Comparison of ENCODE assay signal across 1 cellular context in genomic region chr12:1593232-1594044, GRCh38.
TF ChIP-seq lines count a peak whose summit lies in the region.

No MANE protein-coding gene starts in this region.

TF ChIP-seq in HepG2, 621 proteins besides CTCF, POLR2A, EP300 and RAD21 (continued from another document and continues in another):
- TF ChIP-seq, protein P1, sequence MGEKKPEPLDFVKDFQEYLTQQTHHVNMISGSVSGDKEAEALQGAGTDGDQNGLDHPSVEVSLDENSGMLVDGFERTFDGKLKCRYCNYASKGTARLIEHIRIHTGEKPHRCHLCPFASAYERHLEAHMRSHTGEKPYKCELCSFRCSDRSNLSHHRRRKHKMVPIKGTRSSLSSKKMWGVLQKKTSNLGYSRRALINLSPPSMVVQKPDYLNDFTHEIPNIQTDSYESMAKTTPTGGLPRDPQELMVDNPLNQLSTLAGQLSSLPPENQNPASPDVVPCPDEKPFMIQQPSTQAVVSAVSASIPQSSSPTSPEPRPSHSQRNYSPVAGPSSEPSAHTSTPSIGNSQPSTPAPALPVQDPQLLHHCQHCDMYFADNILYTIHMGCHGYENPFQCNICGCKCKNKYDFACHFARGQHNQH (CRISPR knock-in tag; IDR thresholded peaks at IDR 0.05): 0 out of 2 replicates have a peak, but pooled peaks have one; percentile 33
- peak; percentile 45; the same call in 1 of the 2 replicates for TF ChIP-seq NR0B2 (CRISPR knock-in tag; IDR thresholded peaks at IDR 0.05)
- peak; percentile 52; the same call in 1 of the 2 replicates for TF ChIP-seq TBX2 (CRISPR knock-in tag; IDR thresholded peaks at IDR 0.05; ENCODE audit: borderline replicate concordance)
- no peak for TF ChIP-seq ZNF775 (CRISPR knock-in tag; IDR thresholded peaks at IDR 0.05; ENCODE audit: borderline replicate concordance)
- no peak for TF ChIP-seq ZNF350 (CRISPR knock-in tag; IDR thresholded peaks at IDR 0.05; ENCODE audit: borderline replicate concordance, low read depth)
- no peak for TF ChIP-seq ZNF484 (CRISPR knock-in tag; IDR thresholded peaks at IDR 0.05; ENCODE audit: borderline replicate concordance, low read depth)
- peak; percentile 80; the same call in 1 of the 2 replicates for TF ChIP-seq BORCS8-MEF2B (CRISPR knock-in tag; IDR thresholded peaks at IDR 0.05)
- no peak for TF ChIP-seq KAT8 (CRISPR knock-in tag; IDR thresholded peaks at IDR 0.05)
- TF ChIP-seq ZFP36L2 (CRISPR knock-in tag; IDR thresholded peaks at IDR 0.05): no peak
- TF ChIP-seq, protein P2, sequence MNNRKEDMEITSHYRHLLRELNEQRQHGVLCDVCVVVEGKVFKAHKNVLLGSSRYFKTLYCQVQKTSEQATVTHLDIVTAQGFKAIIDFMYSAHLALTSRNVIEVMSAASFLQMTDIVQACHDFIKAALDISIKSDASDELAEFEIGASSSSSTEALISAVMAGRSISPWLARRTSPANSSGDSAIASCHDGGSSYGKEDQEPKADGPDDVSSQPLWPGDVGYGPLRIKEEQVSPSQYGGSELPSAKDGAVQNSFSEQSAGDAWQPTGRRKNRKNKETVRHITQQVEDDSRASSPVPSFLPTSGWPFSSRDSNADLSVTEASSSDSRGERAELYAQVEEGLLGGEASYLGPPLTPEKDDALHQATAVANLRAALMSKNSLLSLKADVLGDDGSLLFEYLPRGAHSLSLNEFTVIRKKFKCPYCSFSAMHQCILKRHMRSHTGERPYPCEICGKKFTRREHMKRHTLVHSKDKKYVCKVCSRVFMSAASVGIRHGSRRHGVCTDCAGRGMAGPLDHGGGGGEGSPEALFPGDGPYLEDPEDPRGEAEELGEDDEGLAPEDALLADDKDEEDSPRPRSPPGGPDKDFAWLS (CRISPR knock-in tag; IDR thresholded peaks at IDR 0.05; ENCODE audit: borderline replicate concordance): no peak
- 0 out of 2 replicates have a peak, but pooled peaks have one; percentile 10 for TF ChIP-seq CCDC6 (CRISPR knock-in tag; IDR thresholded peaks at IDR 0.05)
- TF ChIP-seq, protein P3, sequence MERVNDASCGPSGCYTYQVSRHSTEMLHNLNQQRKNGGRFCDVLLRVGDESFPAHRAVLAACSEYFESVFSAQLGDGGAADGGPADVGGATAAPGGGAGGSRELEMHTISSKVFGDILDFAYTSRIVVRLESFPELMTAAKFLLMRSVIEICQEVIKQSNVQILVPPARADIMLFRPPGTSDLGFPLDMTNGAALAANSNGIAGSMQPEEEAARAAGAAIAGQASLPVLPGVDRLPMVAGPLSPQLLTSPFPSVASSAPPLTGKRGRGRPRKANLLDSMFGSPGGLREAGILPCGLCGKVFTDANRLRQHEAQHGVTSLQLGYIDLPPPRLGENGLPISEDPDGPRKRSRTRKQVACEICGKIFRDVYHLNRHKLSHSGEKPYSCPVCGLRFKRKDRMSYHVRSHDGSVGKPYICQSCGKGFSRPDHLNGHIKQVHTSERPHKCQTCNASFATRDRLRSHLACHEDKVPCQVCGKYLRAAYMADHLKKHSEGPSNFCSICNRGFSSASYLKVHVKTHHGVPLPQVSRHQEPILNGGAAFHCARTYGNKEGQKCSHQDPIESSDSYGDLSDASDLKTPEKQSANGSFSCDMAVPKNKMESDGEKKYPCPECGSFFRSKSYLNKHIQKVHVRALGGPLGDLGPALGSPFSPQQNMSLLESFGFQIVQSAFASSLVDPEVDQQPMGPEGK (CRISPR knock-in tag; IDR thresholded peaks at IDR 0.05): peak; percentile 65; the same call in 1 of the 2 replicates
- TF ChIP-seq POGZ (CRISPR knock-in tag; IDR thresholded peaks at IDR 0.05): peak; percentile 58
- peak; percentile 53; the same call in 1 of the 2 replicates for TF ChIP-seq MTA1 (CRISPR knock-in tag; IDR thresholded peaks at IDR 0.05; ENCODE audit: borderline replicate concordance)
- no peak for TF ChIP-seq NR3C1 (CRISPR knock-in tag; IDR thresholded peaks at IDR 0.05)
- TF ChIP-seq, protein P4, sequence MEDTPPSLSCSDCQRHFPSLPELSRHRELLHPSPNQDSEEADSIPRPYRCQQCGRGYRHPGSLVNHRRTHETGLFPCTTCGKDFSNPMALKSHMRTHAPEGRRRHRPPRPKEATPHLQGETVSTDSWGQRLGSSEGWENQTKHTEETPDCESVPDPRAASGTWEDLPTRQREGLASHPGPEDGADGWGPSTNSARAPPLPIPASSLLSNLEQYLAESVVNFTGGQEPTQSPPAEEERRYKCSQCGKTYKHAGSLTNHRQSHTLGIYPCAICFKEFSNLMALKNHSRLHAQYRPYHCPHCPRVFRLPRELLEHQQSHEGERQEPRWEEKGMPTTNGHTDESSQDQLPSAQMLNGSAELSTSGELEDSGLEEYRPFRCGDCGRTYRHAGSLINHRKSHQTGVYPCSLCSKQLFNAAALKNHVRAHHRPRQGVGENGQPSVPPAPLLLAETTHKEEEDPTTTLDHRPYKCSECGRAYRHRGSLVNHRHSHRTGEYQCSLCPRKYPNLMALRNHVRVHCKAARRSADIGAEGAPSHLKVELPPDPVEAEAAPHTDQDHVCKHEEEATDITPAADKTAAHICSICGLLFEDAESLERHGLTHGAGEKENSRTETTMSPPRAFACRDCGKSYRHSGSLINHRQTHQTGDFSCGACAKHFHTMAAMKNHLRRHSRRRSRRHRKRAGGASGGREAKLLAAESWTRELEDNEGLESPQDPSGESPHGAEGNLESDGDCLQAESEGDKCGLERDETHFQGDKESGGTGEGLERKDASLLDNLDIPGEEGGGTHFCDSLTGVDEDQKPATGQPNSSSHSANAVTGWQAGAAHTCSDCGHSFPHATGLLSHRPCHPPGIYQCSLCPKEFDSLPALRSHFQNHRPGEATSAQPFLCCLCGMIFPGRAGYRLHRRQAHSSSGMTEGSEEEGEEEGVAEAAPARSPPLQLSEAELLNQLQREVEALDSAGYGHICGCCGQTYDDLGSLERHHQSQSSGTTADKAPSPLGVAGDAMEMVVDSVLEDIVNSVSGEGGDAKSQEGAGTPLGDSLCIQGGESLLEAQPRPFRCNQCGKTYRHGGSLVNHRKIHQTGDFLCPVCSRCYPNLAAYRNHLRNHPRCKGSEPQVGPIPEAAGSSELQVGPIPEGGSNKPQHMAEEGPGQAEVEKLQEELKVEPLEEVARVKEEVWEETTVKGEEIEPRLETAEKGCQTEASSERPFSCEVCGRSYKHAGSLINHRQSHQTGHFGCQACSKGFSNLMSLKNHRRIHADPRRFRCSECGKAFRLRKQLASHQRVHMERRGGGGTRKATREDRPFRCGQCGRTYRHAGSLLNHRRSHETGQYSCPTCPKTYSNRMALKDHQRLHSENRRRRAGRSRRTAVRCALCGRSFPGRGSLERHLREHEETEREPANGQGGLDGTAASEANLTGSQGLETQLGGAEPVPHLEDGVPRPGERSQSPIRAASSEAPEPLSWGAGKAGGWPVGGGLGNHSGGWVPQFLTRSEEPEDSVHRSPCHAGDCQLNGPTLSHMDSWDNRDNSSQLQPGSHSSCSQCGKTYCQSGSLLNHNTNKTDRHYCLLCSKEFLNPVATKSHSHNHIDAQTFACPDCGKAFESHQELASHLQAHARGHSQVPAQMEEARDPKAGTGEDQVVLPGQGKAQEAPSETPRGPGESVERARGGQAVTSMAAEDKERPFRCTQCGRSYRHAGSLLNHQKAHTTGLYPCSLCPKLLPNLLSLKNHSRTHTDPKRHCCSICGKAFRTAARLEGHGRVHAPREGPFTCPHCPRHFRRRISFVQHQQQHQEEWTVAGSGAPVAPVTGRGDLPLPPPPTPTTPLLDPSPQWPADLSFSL (CRISPR knock-in tag; IDR thresholded peaks at IDR 0.05): no peak
- no peak for TF ChIP-seq RFXAP (CRISPR knock-in tag; IDR thresholded peaks at IDR 0.05; ENCODE audit: borderline replicate concordance)
- peak; percentile 51; the same call in 1 of the 2 replicates for TF ChIP-seq AHR (CRISPR knock-in tag; IDR thresholded peaks at IDR 0.05)
- TF ChIP-seq TFE3 (CRISPR knock-in tag; IDR thresholded peaks at IDR 0.05): 0 out of 2 replicates have a peak, but pooled peaks have one; percentile 13
- TF ChIP-seq KLF11 (CRISPR knock-in tag; IDR thresholded peaks at IDR 0.05): 0 out of 2 replicates have a peak, but pooled peaks have one; percentile 36
- TF ChIP-seq ETV6 (CRISPR knock-in tag; conservative IDR thresholded peaks at IDR 0.05): no peak
- TF ChIP-seq ATF7-NPFF (CRISPR knock-in tag; IDR thresholded peaks at IDR 0.05; ENCODE audit: low read depth): 0 out of 2 replicates have a peak, but pooled peaks have one; percentile 12
- TF ChIP-seq, protein P5, sequence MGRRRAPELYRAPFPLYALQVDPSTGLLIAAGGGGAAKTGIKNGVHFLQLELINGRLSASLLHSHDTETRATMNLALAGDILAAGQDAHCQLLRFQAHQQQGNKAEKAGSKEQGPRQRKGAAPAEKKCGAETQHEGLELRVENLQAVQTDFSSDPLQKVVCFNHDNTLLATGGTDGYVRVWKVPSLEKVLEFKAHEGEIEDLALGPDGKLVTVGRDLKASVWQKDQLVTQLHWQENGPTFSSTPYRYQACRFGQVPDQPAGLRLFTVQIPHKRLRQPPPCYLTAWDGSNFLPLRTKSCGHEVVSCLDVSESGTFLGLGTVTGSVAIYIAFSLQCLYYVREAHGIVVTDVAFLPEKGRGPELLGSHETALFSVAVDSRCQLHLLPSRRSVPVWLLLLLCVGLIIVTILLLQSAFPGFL (CRISPR knock-in tag; IDR thresholded peaks at IDR 0.05): no peak
- TF ChIP-seq KMT2B (CRISPR knock-in tag; IDR thresholded peaks at IDR 0.05): peak; percentile 19; the same call in 1 of the 2 replicates
- TF ChIP-seq ZMYM3 (CRISPR knock-in tag; IDR thresholded peaks at IDR 0.05): 0 out of 2 replicates have a peak, but pooled peaks have one; percentile 21
- TF ChIP-seq, protein P6, sequence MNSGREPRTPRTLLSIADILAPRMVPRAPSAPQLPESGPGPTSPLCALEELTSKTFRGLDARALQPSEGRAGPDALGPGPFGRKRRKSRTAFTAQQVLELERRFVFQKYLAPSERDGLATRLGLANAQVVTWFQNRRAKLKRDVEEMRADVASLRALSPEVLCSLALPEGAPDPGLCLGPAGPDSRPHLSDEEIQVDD (CRISPR knock-in tag; IDR thresholded peaks at IDR 0.05; ENCODE audit: borderline replicate concordance): peak; percentile 59; the same call in 1 of the 2 replicates
- TF ChIP-seq, protein P7, sequence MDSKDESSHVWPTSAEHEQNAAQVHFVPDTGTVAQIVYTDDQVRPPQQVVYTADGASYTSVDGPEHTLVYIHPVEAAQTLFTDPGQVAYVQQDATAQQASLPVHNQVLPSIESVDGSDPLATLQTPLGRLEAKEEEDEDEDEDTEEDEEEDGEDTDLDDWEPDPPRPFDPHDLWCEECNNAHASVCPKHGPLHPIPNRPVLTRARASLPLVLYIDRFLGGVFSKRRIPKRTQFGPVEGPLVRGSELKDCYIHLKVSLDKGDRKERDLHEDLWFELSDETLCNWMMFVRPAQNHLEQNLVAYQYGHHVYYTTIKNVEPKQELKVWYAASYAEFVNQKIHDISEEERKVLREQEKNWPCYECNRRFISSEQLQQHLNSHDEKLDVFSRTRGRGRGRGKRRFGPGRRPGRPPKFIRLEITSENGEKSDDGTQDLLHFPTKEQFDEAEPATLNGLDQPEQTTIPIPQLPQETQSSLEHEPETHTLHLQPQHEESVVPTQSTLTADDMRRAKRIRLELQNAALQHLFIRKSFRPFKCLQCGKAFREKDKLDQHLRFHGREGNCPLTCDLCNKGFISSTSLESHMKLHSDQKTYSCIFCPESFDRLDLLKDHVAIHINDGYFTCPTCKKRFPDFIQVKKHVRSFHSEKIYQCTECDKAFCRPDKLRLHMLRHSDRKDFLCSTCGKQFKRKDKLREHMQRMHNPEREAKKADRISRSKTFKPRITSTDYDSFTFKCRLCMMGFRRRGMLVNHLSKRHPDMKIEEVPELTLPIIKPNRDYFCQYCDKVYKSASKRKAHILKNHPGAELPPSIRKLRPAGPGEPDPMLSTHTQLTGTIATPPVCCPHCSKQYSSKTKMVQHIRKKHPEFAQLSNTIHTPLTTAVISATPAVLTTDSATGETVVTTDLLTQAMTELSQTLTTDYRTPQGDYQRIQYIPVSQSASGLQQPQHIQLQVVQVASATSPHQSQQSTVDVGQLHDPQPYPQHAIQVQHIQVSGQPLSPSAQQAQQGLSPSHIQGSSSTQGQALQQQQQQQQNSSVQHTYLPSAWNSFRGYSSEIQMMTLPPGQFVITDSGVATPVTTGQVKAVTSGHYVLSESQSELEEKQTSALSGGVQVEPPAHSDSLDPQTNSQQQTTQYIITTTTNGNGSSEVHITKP (CRISPR knock-in tag; IDR thresholded peaks at IDR 0.05; ENCODE audit: low read depth): peak; percentile 62; the same call in 1 of the 2 replicates
